ENCODE assay signal across 8 cellular contexts in the genomic region with DNA sequence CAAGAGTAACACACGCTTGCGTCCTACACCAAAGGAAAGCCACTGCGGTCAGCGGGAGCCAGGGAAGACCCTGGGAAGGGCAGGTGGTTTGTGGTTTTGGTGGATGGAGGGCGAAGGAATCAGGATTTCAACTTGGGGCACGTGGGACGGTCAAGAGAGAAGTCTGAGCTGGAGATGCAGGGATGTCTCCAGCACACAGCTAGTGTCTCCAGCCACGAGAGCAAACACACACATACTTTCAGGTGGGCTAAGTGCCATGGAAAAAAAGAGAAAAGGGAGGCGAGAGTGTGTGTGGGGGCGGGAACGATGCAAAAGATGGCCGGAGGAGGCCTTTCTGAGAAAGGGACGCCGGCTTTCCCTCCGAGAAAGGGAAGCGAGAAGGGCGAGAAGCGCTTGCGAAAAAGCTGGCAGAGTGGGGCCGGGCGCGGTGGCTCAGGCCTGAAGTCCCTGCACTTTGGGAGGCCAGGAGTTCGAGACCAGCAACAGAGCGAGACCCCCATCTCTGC.
DNase-seq lines count a peak whose midpoint lies in the region; ATAC-seq and TF ChIP-seq lines count a peak whose summit lies in the region.

No MANE protein-coding gene starts in this region.

- peaks cover 41% of the 10 kb centered on the region for H3K36me3 Mint-ChIP-seq in dendritic cell treated with granulocyte-macrophage colony-stimulating factor and Interleukin-4, amounts not matched to agents 40 ng/mL and 50 ng/mL, for 4 days (ENCODE audit: low read depth)
- H3K36me3 Mint-ChIP-seq in memory B cell: peaks cover 3% of the 10 kb centered on the region

- H3K4me1 Mint-ChIP-seq in dendritic cell treated with granulocyte-macrophage colony-stimulating factor and Interleukin-4, amounts not matched to agents 40 ng/mL and 50 ng/mL, for 4 days (ENCODE audit: low read depth): peaks cover 47% of the 10 kb centered on the region
- peaks cover 18% of the 10 kb centered on the region for H3K4me1 Mint-ChIP-seq in memory B cell

- peak overlapping the region; percentile 82 for H3K4me3 Mint-ChIP-seq in dendritic cell treated with granulocyte-macrophage colony-stimulating factor and Interleukin-4, amounts not matched to agents 40 ng/mL and 50 ng/mL, for 4 days
- H3K4me3 Mint-ChIP-seq in memory B cell: peak overlapping the region; percentile 81

- peak overlapping the region; percentile 89 for H3K4me3 ChIP-seq in WI38 (ENCODE audit: low read depth, low read length)

- peak overlapping the region; percentile 90 for H3K27ac Mint-ChIP-seq in dendritic cell treated with granulocyte-macrophage colony-stimulating factor and Interleukin-4, amounts not matched to agents 40 ng/mL and 50 ng/mL, for 4 days
- H3K27ac Mint-ChIP-seq in memory B cell: peak overlapping the region; percentile 98

- intact Hi-C loops in dendritic cell treated with granulocyte-macrophage colony-stimulating factor and Interleukin-4, amounts not matched to agents 40 ng/mL and 50 ng/mL, for 4 days (cut with micrococcal nuclease): loop anchor here (2.0 to 5.0 kb wide), 3 partner anchors 106 to 591 kb away; partner anchors contain the start of genes CLIC4, NIPAL3 and SYF2

- ATAC-seq in memory B cell (ENCODE audit: low read depth) (no peak), GM21528 (IDR thresholded peaks at IDR 0.05; ENCODE audit: low FRiP score, unreplicated experiment) (no peak)

- no peak for TF ChIP-seq CTCF in WI38 (IDR thresholded peaks at IDR 0.05; ENCODE audit: low read depth, low read length)

- peak; percentile 11 to 19 for DNase-seq in activated CD4-positive, alpha-beta T cell treated with anti-CD3 and anti-CD28 coated beads for 24 hours (ENCODE audit: low read depth in 2 of 2)
- no peak for DNase-seq in activated CD4-positive, alpha-beta T cell treated with anti-CD3 and anti-CD28 coated beads for 1 hour
- peak; percentile 11 to 31 for DNase-seq in memory B cell (ENCODE audit: low spot score in 2 of 2)
- DNase-seq in stimulated activated naive CD4-positive, alpha-beta T cell treated with Interleukin-2 at 50 U/mL for 16 hours (lab: John Stamatoyannopoulos, UW): peak; percentile 26
- no peak for DNase-seq in NCI-H748 treated with DMSO at 0.1 percent for 48 hours (lab: John Stamatoyannopoulos, UW)

- H3K27me3 Mint-ChIP-seq in dendritic cell treated with granulocyte-macrophage colony-stimulating factor and Interleukin-4, amounts not matched to agents 40 ng/mL and 50 ng/mL, for 4 days: no peaks in the 10 kb centered on the region
- no peaks in the 10 kb centered on the region for H3K27me3 Mint-ChIP-seq in memory B cell

- no peaks in the 10 kb centered on the region for H3K9me3 Mint-ChIP-seq in dendritic cell treated with granulocyte-macrophage colony-stimulating factor and Interleukin-4, amounts not matched to agents 40 ng/mL and 50 ng/mL, for 4 days
- no peaks in the 10 kb centered on the region for H3K9me3 Mint-ChIP-seq in memory B cell

Comparison
In these comparisons a context has a peak if more than half of its experiments do, and no peak if none do; other contexts are left out.
1. DNase-seq: peak in activated CD4-positive, alpha-beta T cell treated with anti-CD3 and anti-CD28 coated beads for 24 hours (2 of 2), memory B cell (2 of 2) and stimulated activated naive CD4-positive, alpha-beta T cell treated with Interleukin-2 at 50 U/mL for 16 hours (single experiment); none in activated CD4-positive, alpha-beta T cell treated with anti-CD3 and anti-CD28 coated beads for 1 hour (single experiment) and NCI-H748 treated with DMSO at 0.1 percent for 48 hours (single experiment).